ENCODE assay signal across 8 cellular contexts in the genomic region with DNA sequence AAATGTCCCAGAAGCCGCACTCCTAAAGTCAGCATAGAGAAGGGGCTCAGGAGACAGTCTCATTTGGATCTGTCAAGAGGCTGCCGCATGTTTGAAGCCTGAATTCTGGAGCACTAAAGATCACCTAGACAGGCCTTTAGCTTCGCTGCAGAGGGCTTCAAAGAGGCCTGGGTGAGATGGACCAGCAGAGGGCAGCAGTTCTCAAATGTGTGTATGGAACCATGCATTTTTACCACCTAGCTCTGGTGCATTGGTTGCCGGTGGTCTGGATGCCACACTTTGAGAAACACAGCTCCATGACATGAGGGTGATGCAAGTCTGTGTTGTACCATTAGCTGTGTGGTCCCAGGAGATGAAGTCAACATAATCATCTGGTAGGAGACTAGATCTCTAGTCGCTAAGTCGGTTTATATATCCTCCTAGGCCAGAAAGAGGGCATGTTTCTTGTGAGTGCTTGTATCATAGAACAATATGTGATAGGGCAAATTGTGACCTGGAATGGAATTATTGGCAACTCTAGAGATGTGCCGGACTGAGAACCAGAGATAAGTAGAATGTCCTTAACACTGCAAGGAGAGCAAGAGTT.
DNase-seq lines count a peak whose midpoint lies in the region; ATAC-seq, FAIRE-seq and TF ChIP-seq lines count a peak whose summit lies in the region.

No MANE protein-coding gene starts in this region.

- FAIRE-seq in RCC 7860 (lab: Jason Lieb, UNC): no peak

- H3K4me3 ChIP-seq in Jurkat, Clone E6-1 (ENCODE audit: low read length): no peak overlapping the region
- no peak overlapping the region for H3K4me3 ChIP-seq in fibroblast of the aortic adventitia (ENCODE audit: low read depth, low read length)

- peak; percentile 74 for ATAC-seq in GM19438 (IDR thresholded peaks at IDR 0.05; ENCODE audit: low read depth, unreplicated experiment)

- no peak overlapping the region for H3K27ac ChIP-seq in substantia nigra (ENCODE audit: low read depth, low read length, poor library complexity, severe bottlenecking)

- TF ChIP-seq CTCF in fibroblast of the aortic adventitia (IDR thresholded peaks at IDR 0.05; ENCODE audit: insufficient read depth, low read length): peak; percentile 90

- DNase-seq in CD1c-positive myeloid dendritic cell (ENCODE audit: extremely low spot score) (peak; percentile 70), RCC 7860 (ENCODE audit: low spot score) (peak; percentile 24), fibroblast of the aortic adventitia (ENCODE audit: low read depth) (peak; percentile 71), non-pigmented ciliary epithelial cell (ENCODE audit: low read depth) (peak; percentile 22), substantia nigra (lab: John Stamatoyannopoulos, UW) (peak in 42 of 49 donors; percentile 2 to 75 (median 47))
- DNase-seq in Jurkat, Clone E6-1 (ENCODE audit: low read depth, low spot score): peak; percentile 69
- DNase-seq in activated T-cell treated with anti-CD3 and anti-CD28 coated beads, Interleukin-2, amount 50 U/mL, for 48 hours: peak; percentile 85 to 86

Comparison
In these comparisons a context has a peak if more than half of its experiments do, and no peak if none do; other contexts are left out.
1. DNase-seq: peak in every context shown above with its lines; median percentile 86 in activated T-cell treated with anti-CD3 and anti-CD28 coated beads, Interleukin-2, amount 50 U/mL, for 48 hours; 71 in fibroblast of the aortic adventitia; 70 in CD1c-positive myeloid dendritic cell; 69 in Jurkat, Clone E6-1; 47 in substantia nigra; 24 in RCC 7860; 22 in non-pigmented ciliary epithelial cell.